Comparison of ENCODE assay signal across 33 cellular contexts in the genomic region with DNA sequence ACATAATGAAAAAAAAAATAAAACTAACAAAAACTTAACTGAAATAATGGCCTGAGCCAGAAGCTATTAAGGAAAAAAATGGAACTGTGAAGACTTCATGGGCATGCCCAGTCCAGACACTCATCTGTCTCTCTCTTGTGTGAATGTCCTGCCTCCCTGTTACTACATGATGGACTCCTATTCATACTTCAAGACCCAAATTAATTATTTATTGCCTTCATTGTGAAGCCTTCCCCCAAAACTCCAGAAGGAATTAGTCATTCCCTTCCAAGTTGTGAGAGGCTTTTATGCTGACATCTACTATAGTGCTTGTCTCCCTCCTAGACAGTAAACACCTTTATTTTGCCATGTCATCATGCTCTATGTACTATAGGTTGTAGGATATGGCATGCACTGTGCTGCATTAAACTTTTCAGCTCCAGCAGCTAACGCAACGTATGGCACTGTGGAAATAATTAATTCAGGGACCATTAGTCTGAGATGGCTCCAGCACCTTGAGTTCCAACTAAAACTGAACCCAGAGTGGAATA. TPM values are rescaled to one million over a fixed set of nuclear protein-coding genes. Genes with fewer than 3 reads are reported as not detected.
"Had no signal": no experiment of that assay in that cellular context is flagged by ENCODE, and none has a peak within 500 bp of the region (broad histone marks: within the 10 kb centered on the region; RNA-seq: fewer than 3 reads in every experiment).

No MANE protein-coding gene starts in this region.

- H3K4me2 ChIP-seq: KMS-11 had no signal

- H3K36me3 ChIP-seq: ascending aorta, breast epithelium, Peyer's patch, WERI-Rb-1 had no signal

- H3K27me3 ChIP-seq: ascending aorta, body of pancreas, breast epithelium, Peyer's patch had no signal

- H3K9me3 ChIP-seq: ascending aorta, body of pancreas, breast epithelium, Peyer's patch had no signal

- H3K27ac Mint-ChIP-seq: activated CD4-positive, alpha-beta T cell treated with anti-CD3 and anti-CD28 coated beads, Interleukin-2, amount 10 ng/mL, durations not matched to agents 24 days and 14 days; activated CD8-positive, alpha-beta T cell treated with anti-CD3 and anti-CD28 coated beads for 36 hours; activated naive CD4-positive, alpha-beta T cell treated with anti-CD3 and anti-CD28 coated beads, Interleukin-2, amount 50 U/mL, for 24 hours; activated naive CD8-positive, alpha-beta T cell treated with anti-CD3 and anti-CD28 coated beads, Interleukin-2, amount 10 ng/mL, durations not matched to agents 7 days and 5 days; activated T-cell treated with anti-CD3 and anti-CD28 coated beads, Interleukin-2, amount 50 U/mL, for 72 hours; activated T-helper 17 cell treated with anti-CD3 and anti-CD28 coated beads, Interleukin-2, amount 50 U/mL, for 72 hours had no signal

- H3K4me3 ChIP-seq: ascending aorta, body of pancreas, breast epithelium, Peyer's patch had no signal

- H3K4me1 Mint-ChIP-seq: activated CD4-positive, alpha-beta T cell treated with anti-CD3 and anti-CD28 coated beads, Interleukin-2, amount 10 ng/mL, durations not matched to agents 24 days and 14 days; activated naive CD4-positive, alpha-beta T cell treated with anti-CD3 and anti-CD28 coated beads, Interleukin-2, amount 50 U/mL, for 24 hours; activated naive CD8-positive, alpha-beta T cell treated with anti-CD3 and anti-CD28 coated beads, Interleukin-2, amount 10 ng/mL, durations not matched to agents 7 days and 5 days; activated T-helper 17 cell treated with anti-CD3 and anti-CD28 coated beads, Interleukin-2, amount 50 U/mL, for 72 hours had no signal

- H3K9ac ChIP-seq: KMS-11 had no signal

- H3K9me3 Mint-ChIP-seq: activated CD8-positive, alpha-beta T cell treated with anti-CD3 and anti-CD28 coated beads for 36 hours; activated naive CD4-positive, alpha-beta T cell treated with anti-CD3 and anti-CD28 coated beads, Interleukin-2, amount 50 U/mL, for 24 hours; activated T-helper 17 cell treated with anti-CD3 and anti-CD28 coated beads, Interleukin-2, amount 50 U/mL, for 72 hours had no signal

- H3K27ac ChIP-seq: ascending aorta, body of pancreas, breast epithelium, KMS-11, Peyer's patch, WERI-Rb-1 had no signal

- H3K4me3 Mint-ChIP-seq: activated CD4-positive, alpha-beta T cell treated with anti-CD3 and anti-CD28 coated beads, Interleukin-2, amount 10 ng/mL, durations not matched to agents 24 days and 14 days; activated CD8-positive, alpha-beta T cell treated with anti-CD3 and anti-CD28 coated beads for 36 hours; activated naive CD4-positive, alpha-beta T cell treated with anti-CD3 and anti-CD28 coated beads, Interleukin-2, amount 50 U/mL, for 24 hours; activated naive CD8-positive, alpha-beta T cell treated with anti-CD3 and anti-CD28 coated beads, Interleukin-2, amount 10 ng/mL, durations not matched to agents 7 days and 5 days; activated T-cell treated with anti-CD3 and anti-CD28 coated beads, Interleukin-2, amount 50 U/mL, for 72 hours; activated T-helper 17 cell treated with anti-CD3 and anti-CD28 coated beads, Interleukin-2, amount 50 U/mL, for 72 hours had no signal

- H3K4me1 ChIP-seq: ascending aorta, body of pancreas, breast epithelium, Peyer's patch had no signal

- DNase-seq: activated CD4-positive, alpha-beta T cell treated with anti-CD3 and anti-CD28 coated beads, Interleukin-2, amount 10 ng/mL, durations not matched to agents 24 days and 14 days; activated CD4-positive, alpha-beta T cell treated with anti-CD3 and anti-CD28 coated beads, Interleukin-2, amount 50 U/mL, for 4 hours; activated CD8-positive, alpha-beta T cell treated with anti-CD3 and anti-CD28 coated beads for 36 hours; activated gamma-delta T cell; activated naive CD4-positive, alpha-beta T cell treated with Interleukin-2 at 50 U/mL for 16 hours; activated naive CD8-positive, alpha-beta T cell treated with anti-CD3 and anti-CD28 coated beads, Interleukin-2, amount 10 ng/mL, durations not matched to agents 7 days and 5 days; activated T-cell treated with anti-CD3 and anti-CD28 coated beads, Interleukin-2, amount 50 U/mL, for 1 hour; activated T-cell treated with anti-CD3 and anti-CD28 coated beads, Interleukin-2, amount 50 U/mL, for 72 hours; amygdala; body of pancreas; MM.1S; MV-4-11; NCI-H1092; NCI-H1436 treated with DMSO at 0.1 percent for 48 hours; NCI-H1694 treated with DMSO at 0.1 percent for 48 hours; NCI-H2029; NCI-H345; NCI-H524 treated with DMSO at 0.1 percent for 48 hours; PC-3; Peyer's patch; RPMI8226; SIG-M5; T1000; WERI-Rb-1 had no signal

- ATAC-seq: activated CD8-positive, alpha-beta T cell treated with anti-CD3 and anti-CD28 coated beads for 36 hours; activated T-cell treated with anti-CD3 and anti-CD28 coated beads, Interleukin-2, amount 50 U/mL, for 72 hours; activated T-helper 17 cell treated with anti-CD3 and anti-CD28 coated beads, Interleukin-2, amount 50 U/mL, for 72 hours; body of pancreas; PC-3 had no signal

- H3K27me3 Mint-ChIP-seq: activated CD4-positive, alpha-beta T cell treated with anti-CD3 and anti-CD28 coated beads, Interleukin-2, amount 10 ng/mL, durations not matched to agents 24 days and 14 days; activated naive CD4-positive, alpha-beta T cell treated with anti-CD3 and anti-CD28 coated beads, Interleukin-2, amount 50 U/mL, for 24 hours had no signal

- H3K36me3 Mint-ChIP-seq: activated naive CD4-positive, alpha-beta T cell treated with anti-CD3 and anti-CD28 coated beads, Interleukin-2, amount 50 U/mL, for 24 hours; activated naive CD8-positive, alpha-beta T cell treated with anti-CD3 and anti-CD28 coated beads, Interleukin-2, amount 10 ng/mL, durations not matched to agents 7 days and 5 days had no signal

RNA-seq across cellular contexts. Expression of a gene that starts 25.0 kb away (rescaled TPM):
- total RNA-seq: activated CD4-positive, alpha-beta T cell treated with anti-CD3 and anti-CD28 coated beads, Interleukin-2, amount 10 ng/mL, durations not matched to agents 24 days and 14 days; activated T-helper 17 cell treated with anti-CD3 and anti-CD28 coated beads, Interleukin-2, amount 50 U/mL, for 72 hours; ascending aorta; body of pancreas; cardiac septum; LHCN-M2; NCI-H460; PC-3 had no signal
- polyA plus RNA-seq: adipose tissue had no signal
